ENCODE assay signal across 8 cellular contexts in genomic region chr16:74667215-74667765, GRCh38. TPM values are rescaled to one million over a fixed set of nuclear protein-coding genes. Genes with fewer than 3 reads are reported as not detected.
DNase-seq lines count a peak whose midpoint lies in the region; ATAC-seq and TF ChIP-seq lines count a peak whose summit lies in the region.

No MANE protein-coding gene starts in this region.

- no peaks in the 10 kb centered on the region for H3K27me3 ChIP-seq in Panc1 (ENCODE audit: control insufficient read depth, insufficient read depth, low read length)

- DNase-seq in activated CD4-positive, alpha-beta T cell treated with anti-CD3 and anti-CD28 coated beads for 36 hours = peak; percentile 58
- DNase-seq in activated CD4-positive, alpha-beta T cell treated with anti-CD3 and anti-CD28 coated beads, Interleukin-2, amount 50 U/mL, for 4 hours = no peak
- DNase-seq in Panc1 (ENCODE audit: low read depth, low spot score) = peak; percentile 5
- DNase-seq in astrocyte of the hippocampus (ENCODE audit: low read depth, low spot score) = peak; percentile 55
- DNase-seq in iPS-NIHi11 (ENCODE audit: low spot score) = peak; percentile 36
- no peak for DNase-seq in NCI-H446 (lab: John Stamatoyannopoulos, UW)

- ATAC-seq in activated CD4-positive, alpha-beta T cell treated with anti-CD3 and anti-CD28 coated beads for 36 hours = peak; percentile 5
- ATAC-seq in Panc1 = no peak
- no peak for ATAC-seq in GM18520 (IDR thresholded peaks at IDR 0.05; ENCODE audit: unreplicated experiment)

- peaks cover 45% of the 10 kb centered on the region for H3K36me3 Mint-ChIP-seq in activated CD4-positive, alpha-beta T cell treated with anti-CD3 and anti-CD28 coated beads for 36 hours (ENCODE audit: low read depth)

- H3K4me3 ChIP-seq in Panc1 (ENCODE audit: low read depth in 2 of 2, low read length in 2 of 2) (peak overlapping the region; percentile 80 to 84), skin epidermis (peak overlapping the region; percentile 64 to 97 (median 71))

- intact Hi-C loops in activated CD4-positive, alpha-beta T cell treated with anti-CD3 and anti-CD28 coated beads for 36 hours (cut with DNase I, micrococcal nuclease) = loop anchor here (1.0 to 2.0 kb wide), 5 partner anchors 34 to 980 kb away; partner anchors contain the start of genes GLG1 (in 2 of the 2), KARS1 (in 1 of the 2), MLKL (in 1 of the 2) and TERF2IP (in 1 of the 2)
- intact Hi-C loops in Panc1 (cut with micrococcal nuclease; ENCODE audit: unreplicated experiment) = no loop called here

- POLR2A ChIA-PET in activated CD4-positive, alpha-beta T cell treated with anti-CD3 and anti-CD28 coated beads for 36 hours (lab: Charles Lee) = interaction anchor here (0.6 to 3.3 kb wide), 10 partner anchors 11 to 579 kb away, joined by 3 to 28 read pairs (median 5); partner anchors contain the start of genes FA2H, GLG1 and MLKL
- POLR2A ChIA-PET in Panc1 (lab: Charles Lee) = interaction anchor here (0.5 to 0.9 kb wide), 6 partner anchors 32 to 384 kb away, joined by 3 to 17 read pairs (median 6); partner anchors contain the start of gene WDR59

- TSS peak; percentile 96 for BruUV-seq in Panc1 (replicated peaks; lab: Mats Ljungman, UMichigan)

- peaks cover 13% of the 10 kb centered on the region for H3K36me3 ChIP-seq in Panc1 (ENCODE audit: control insufficient read depth, insufficient read depth, low read length)

- H3K27ac ChIP-seq in Panc1 (ENCODE audit: low read length) (peak overlapping the region; percentile 93), skin epidermis (peak overlapping the region in 14 of 21 experiments; percentile 5 to 82 (median 46))

- H3K27ac Mint-ChIP-seq in activated CD4-positive, alpha-beta T cell treated with anti-CD3 and anti-CD28 coated beads for 36 hours = peak overlapping the region; percentile 97

- H3K4me3 Mint-ChIP-seq in activated CD4-positive, alpha-beta T cell treated with anti-CD3 and anti-CD28 coated beads for 36 hours = peak overlapping the region; percentile 83

- H3K9me3 Mint-ChIP-seq in activated CD4-positive, alpha-beta T cell treated with anti-CD3 and anti-CD28 coated beads for 36 hours (ENCODE audit: low read depth) = no peaks in the 10 kb centered on the region

- no peaks in the 10 kb centered on the region for H3K9me3 ChIP-seq in Panc1 (ENCODE audit: control insufficient read depth, insufficient read depth, low read depth, low read length)

- no peaks in the 10 kb centered on the region for H3K27me3 Mint-ChIP-seq in activated CD4-positive, alpha-beta T cell treated with anti-CD3 and anti-CD28 coated beads for 36 hours

- H3K4me1 Mint-ChIP-seq in activated CD4-positive, alpha-beta T cell treated with anti-CD3 and anti-CD28 coated beads for 36 hours = peaks cover 37% of the 10 kb centered on the region

- H3K4me1 ChIP-seq in Panc1 (ENCODE audit: control insufficient read depth, insufficient read depth, low read length) = no peaks in the 10 kb centered on the region; the same call in 1 of the 2 replicates

- in situ Hi-C loops in Panc1 (cut with HindIII; ENCODE audit: low pct_unique_long_range_greater_than_20kb, low sequenced_read_pairs) = no loop called here

- CTCF ChIA-PET in activated CD4-positive, alpha-beta T cell treated with anti-CD3 and anti-CD28 coated beads for 36 hours (lab: Charles Lee) = interaction anchor here (0.6 to 1.8 kb wide), 11 partner anchors 11 to 370 kb away, joined by 3 to 12 read pairs (median 4); partner anchors contain the start of gene MLKL
- CTCF ChIA-PET in Panc1 (lab: Charles Lee) = interaction anchor here (1.4 kb wide), 1 partner anchor 25 kb away, joined by 4 read pairs; no protein-coding TSS in a partner anchor

- TF ChIP-seq CTCF in Panc1 (IDR thresholded peaks at IDR 0.05) = no peak

RNA-seq across cellular contexts. Expression of gene RFWD3, which starts 0.6 kb away (rescaled TPM):
- total RNA-seq in activated CD4-positive, alpha-beta T cell treated with anti-CD3 and anti-CD28 coated beads for 36 hours = 100 to 1,000 TPM in 1 of 2 experiments, 10 to 100 TPM in 1; 92.7 to 102 TPM
- 53.7 TPM for total RNA-seq in Panc1 (2021; ENCODE audit: unreplicated experiment)
- polyA plus RNA-seq in Panc1 (2012; ENCODE audit: insufficient read length) = 16.0 TPM

RNA-seq across cellular contexts. Expression of gene MLKL, which starts 33.4 kb away (rescaled TPM):
- 10 to 100 TPM; 30.3 TPM for total RNA-seq in activated CD4-positive, alpha-beta T cell treated with anti-CD3 and anti-CD28 coated beads for 36 hours
- total RNA-seq in Panc1 (2021; ENCODE audit: unreplicated experiment) = 4.8 TPM
- 4.3 TPM for polyA plus RNA-seq in Panc1 (2012; ENCODE audit: insufficient read length)

Comparison
In these comparisons a context has a peak if more than half of its experiments do, and no peak if none do; other contexts are left out.
1. DNase-seq: peak in activated CD4-positive, alpha-beta T cell treated with anti-CD3 and anti-CD28 coated beads for 36 hours (single experiment), Panc1 (single experiment), astrocyte of the hippocampus (single experiment) and iPS-NIHi11 (single experiment); none in activated CD4-positive, alpha-beta T cell treated with anti-CD3 and anti-CD28 coated beads, Interleukin-2, amount 50 U/mL, for 4 hours (0 of 2) and NCI-H446 (0 of 2).